In genomic region chr22:47345025-47345424, GRCh38 we compare ENCODE assay signal across 33 cellular contexts.
"Had no signal": no experiment of that assay in that cellular context is flagged by ENCODE, and none has a peak within 500 bp of the region (broad histone marks: within the 10 kb centered on the region; RNA-seq: fewer than 3 reads in every experiment).

No MANE protein-coding gene starts in this region.

- H3K4me1 Mint-ChIP-seq: activated B cell treated with CpG ODN at 0.5 μM for 24 hours; activated CD4-positive, alpha-beta T cell treated with anti-CD3 and anti-CD28 coated beads for 36 hours; activated CD4-positive, alpha-beta T cell treated with anti-CD3 and anti-CD28 coated beads, Interleukin-2, amount 10 ng/mL, durations not matched to agents 24 days and 14 days; activated naive CD8-positive, alpha-beta T cell treated with anti-CD3 and anti-CD28 coated beads for 36 hours; activated naive CD8-positive, alpha-beta T cell treated with anti-CD3 and anti-CD28 coated beads, Interleukin-2, amount 50 U/mL, for 24 hours; activated T-helper 17 cell treated with anti-CD3 and anti-CD28 coated beads, Interleukin-2, amount 50 U/mL, for 72 hours; endodermal cell; T-cell had no signal

- H3K9me3 Mint-ChIP-seq: activated B cell treated with CpG ODN at 0.5 μM for 24 hours; activated CD4-positive, alpha-beta memory T cell treated with anti-CD3 and anti-CD28 coated beads for 36 hours; activated naive CD8-positive, alpha-beta T cell treated with anti-CD3 and anti-CD28 coated beads for 36 hours; activated naive CD8-positive, alpha-beta T cell treated with anti-CD3 and anti-CD28 coated beads, Interleukin-2, amount 50 U/mL, for 24 hours; activated T-cell treated with anti-CD3 and anti-CD28 coated beads, Interleukin-2, amount 50 U/mL, for 24 hours; T-cell; T-helper 1 cell treated with Interleukin-12 subunit alpha and Interleukin-12 subunit beta and Interleukin-4 antibody, amounts not matched to agents 30 μg/mL and 1 μg/mL, for 36 hours had no signal

- H3K36me3 Mint-ChIP-seq: activated CD4-positive, alpha-beta memory T cell treated with anti-CD3 and anti-CD28 coated beads for 36 hours; activated naive CD8-positive, alpha-beta T cell treated with anti-CD3 and anti-CD28 coated beads for 36 hours; T-cell had no signal

- H3K9me3 ChIP-seq: adrenal gland, body of pancreas, gastrocnemius medialis had no signal

- H3K27ac Mint-ChIP-seq: activated B cell treated with CpG ODN at 0.5 μM for 24 hours; activated CD4-positive, alpha-beta memory T cell treated with anti-CD3 and anti-CD28 coated beads for 36 hours; activated CD4-positive, alpha-beta T cell treated with anti-CD3 and anti-CD28 coated beads for 36 hours; activated CD4-positive, alpha-beta T cell treated with anti-CD3 and anti-CD28 coated beads, Interleukin-2, amount 10 ng/mL, durations not matched to agents 24 days and 14 days; activated CD8-positive, alpha-beta T cell treated with anti-CD3 and anti-CD28 coated beads, Interleukin-2, amount 10 ng/mL, durations not matched to agents 7 days and 5 days; activated naive CD8-positive, alpha-beta T cell treated with anti-CD3 and anti-CD28 coated beads for 36 hours; activated naive CD8-positive, alpha-beta T cell treated with anti-CD3 and anti-CD28 coated beads, Interleukin-2, amount 50 U/mL, for 24 hours; activated T-cell treated with anti-CD3 and anti-CD28 coated beads, Interleukin-2, amount 50 U/mL, for 24 hours; activated T-helper 17 cell treated with anti-CD3 and anti-CD28 coated beads, Interleukin-2, amount 50 U/mL, for 72 hours; endodermal cell; T-cell; T-helper 1 cell treated with Interleukin-12 subunit alpha and Interleukin-12 subunit beta and Interleukin-4 antibody, amounts not matched to agents 30 μg/mL and 1 μg/mL, for 36 hours; T-helper 2 cell treated with Interferon-gamma antibody and Interleukin-4, amounts not matched to agents 5 μg/mL and 100 μg/mL, for 36 hours had no signal

- H3K27me3 Mint-ChIP-seq: activated CD4-positive, alpha-beta memory T cell treated with anti-CD3 and anti-CD28 coated beads for 36 hours; activated CD4-positive, alpha-beta T cell treated with anti-CD3 and anti-CD28 coated beads for 36 hours; activated CD4-positive, alpha-beta T cell treated with anti-CD3 and anti-CD28 coated beads, Interleukin-2, amount 10 ng/mL, durations not matched to agents 24 days and 14 days had no signal

- H3K27me3 ChIP-seq: adrenal gland, body of pancreas, foreskin keratinocyte, gastrocnemius medialis had no signal

- H3K4me3 ChIP-seq: adrenal gland, body of pancreas, gastrocnemius medialis, heart left ventricle had no signal

- H3K36me3 ChIP-seq: adrenal gland, gastrocnemius medialis, heart left ventricle, WERI-Rb-1 had no signal

- ATAC-seq: activated CD4-positive, alpha-beta T cell treated with anti-CD3 and anti-CD28 coated beads for 36 hours; activated CD4-positive, CD25-positive, alpha-beta regulatory T cell treated with anti-CD3 and anti-CD28 coated beads, Interleukin-2, amount 50 U/mL, for 24 hours; activated CD8-positive, alpha-beta T cell treated with anti-CD3 and anti-CD28 coated beads, Interleukin-2, amount 10 ng/mL, durations not matched to agents 7 days and 5 days; activated naive CD8-positive, alpha-beta T cell treated with anti-CD3 and anti-CD28 coated beads, Interleukin-2, amount 50 U/mL, for 24 hours; activated T-helper 17 cell treated with anti-CD3 and anti-CD28 coated beads, Interleukin-2, amount 50 U/mL, for 72 hours; body of pancreas; esophagus mucosa; foreskin keratinocyte; gastrocnemius medialis; heart left ventricle; T-cell had no signal

- H3K4me3 Mint-ChIP-seq: activated B cell treated with CpG ODN at 0.5 μM for 24 hours; activated CD4-positive, alpha-beta memory T cell treated with anti-CD3 and anti-CD28 coated beads for 36 hours; activated CD4-positive, alpha-beta T cell treated with anti-CD3 and anti-CD28 coated beads for 36 hours; activated CD4-positive, alpha-beta T cell treated with anti-CD3 and anti-CD28 coated beads, Interleukin-2, amount 10 ng/mL, durations not matched to agents 24 days and 14 days; activated CD8-positive, alpha-beta T cell treated with anti-CD3 and anti-CD28 coated beads, Interleukin-2, amount 10 ng/mL, durations not matched to agents 7 days and 5 days; activated naive CD8-positive, alpha-beta T cell treated with anti-CD3 and anti-CD28 coated beads for 36 hours; activated naive CD8-positive, alpha-beta T cell treated with anti-CD3 and anti-CD28 coated beads, Interleukin-2, amount 50 U/mL, for 24 hours; activated T-cell treated with anti-CD3 and anti-CD28 coated beads, Interleukin-2, amount 50 U/mL, for 24 hours; activated T-helper 17 cell treated with anti-CD3 and anti-CD28 coated beads, Interleukin-2, amount 50 U/mL, for 72 hours; endodermal cell; T-cell; T-helper 1 cell treated with Interleukin-12 subunit alpha and Interleukin-12 subunit beta and Interleukin-4 antibody, amounts not matched to agents 30 μg/mL and 1 μg/mL, for 36 hours; T-helper 2 cell treated with Interferon-gamma antibody and Interleukin-4, amounts not matched to agents 5 μg/mL and 100 μg/mL, for 36 hours had no signal

- H3K27ac ChIP-seq: adrenal gland, body of pancreas, foreskin keratinocyte, gastrocnemius medialis, heart left ventricle, WERI-Rb-1 had no signal

- H3K4me1 ChIP-seq: adrenal gland, body of pancreas, foreskin keratinocyte, gastrocnemius medialis, heart left ventricle had no signal

- DNase-seq: activated B cell treated with CpG ODN at 0.5 μM for 24 hours; activated CD4-positive, alpha-beta memory T cell treated with anti-CD3 and anti-CD28 coated beads for 36 hours; activated CD4-positive, alpha-beta T cell treated with anti-CD3 and anti-CD28 coated beads for 36 hours; activated CD4-positive, alpha-beta T cell treated with anti-CD3 and anti-CD28 coated beads, Interleukin-2, amount 10 ng/mL, durations not matched to agents 24 days and 14 days; activated CD8-positive, alpha-beta T cell treated with anti-CD3 and anti-CD28 coated beads, Interleukin-2, amount 10 ng/mL, durations not matched to agents 7 days and 5 days; activated effector memory CD4-positive, alpha-beta T cell treated with Interleukin-2 at 50 U/mL for 16 hours; activated gamma-delta T cell treated with Interleukin-2 at 50 U/mL for 16 hours; activated naive CD4-positive, alpha-beta T cell treated with anti-CD3 and anti-CD28 coated beads, Interleukin-2, amount 50 U/mL, for 16 hours; activated naive CD4-positive, alpha-beta T cell treated with Interleukin-2 at 50 U/mL for 16 hours; activated naive CD8-positive, alpha-beta T cell treated with anti-CD3 and anti-CD28 coated beads for 36 hours; activated naive CD8-positive, alpha-beta T cell treated with anti-CD3 and anti-CD28 coated beads, Interleukin-2, amount 50 U/mL, for 24 hours; activated T-cell treated with anti-CD3 and anti-CD28 coated beads for 4 hours; activated T-cell treated with anti-CD3 and anti-CD28 coated beads, Interleukin-2, amount 50 U/mL, for 24 hours; amygdala; aorta; body of pancreas; caudate nucleus; effector memory CD4-positive, alpha-beta T cell; endodermal cell; foreskin keratinocyte; gastrocnemius medialis; glutamatergic neuron; heart left ventricle; SW 1271; T-cell; T1000; WERI-Rb-1 had no signal
